ENCODE assay signal across 15 cellular contexts in genomic region chr20:47276251-47276650, GRCh38.
DNase-seq lines count a peak whose midpoint lies in the region; ATAC-seq and TF ChIP-seq lines count a peak whose summit lies in the region.
"Had no signal": no experiment of that assay in that cellular context is flagged by ENCODE, and none has a peak within 500 bp of the region (broad histone marks: within the 10 kb centered on the region; RNA-seq: fewer than 3 reads in every experiment).

No MANE protein-coding gene starts in this region.

- H3K27me3 ChIP-seq in testis = no peaks in the 10 kb centered on the region

- peak overlapping the region; percentile 54 for H3K27ac Mint-ChIP-seq in stimulated activated naive CD8-positive, alpha-beta T cell treated with anti-CD3 and anti-CD28 coated beads, Interleukin-15, Interleukin-2, amounts not matched to agents 100 ng/mL and 50 ng/mL, for 24 hours
- H3K27ac Mint-ChIP-seq in brain = peak overlapping the region in 4 of 5 experiments; percentile 15 to 91 (median 41)
- peak overlapping the region; percentile 98 for H3K27ac Mint-ChIP-seq in osteocyte (ENCODE audit: unreplicated experiment)

- CTCF ChIA-PET in GM10248 (lab: Yijun Ruan, JAX) = interaction anchor here (0.7 to 10.4 kb wide), 2 partner anchors 73 to 105 kb away, joined by 3 to 337 read pairs; no protein-coding TSS in a partner anchor

- no peak for ATAC-seq in stimulated activated naive CD8-positive, alpha-beta T cell treated with anti-CD3 and anti-CD28 coated beads, Interleukin-15, Interleukin-2, amounts not matched to agents 100 U/mL and 50 U/mL, for 24 hours
- no peak for ATAC-seq in GM21360 (IDR thresholded peaks at IDR 0.05; ENCODE audit: unreplicated experiment)
- ATAC-seq: HCT116 had no signal

- intact Hi-C loops in testis (cut with DNase I; ENCODE audit: low total_unique reads) = loop anchor here (5.0 kb wide), 1 partner anchor 41 kb away; no protein-coding TSS in a partner anchor

- H3K27me3 Mint-ChIP-seq in stimulated activated naive CD8-positive, alpha-beta T cell treated with anti-CD3 and anti-CD28 coated beads, Interleukin-15, Interleukin-2, amounts not matched to agents 100 ng/mL and 50 ng/mL, for 24 hours = no peaks in the 10 kb centered on the region
- H3K27me3 Mint-ChIP-seq in brain = no peaks in the 10 kb centered on the region
- no peaks in the 10 kb centered on the region for H3K27me3 Mint-ChIP-seq in osteocyte (ENCODE audit: unreplicated experiment)

- no peaks in the 10 kb centered on the region for H3K9me3 Mint-ChIP-seq in stimulated activated naive CD8-positive, alpha-beta T cell treated with anti-CD3 and anti-CD28 coated beads, Interleukin-15, Interleukin-2, amounts not matched to agents 100 ng/mL and 50 ng/mL, for 24 hours
- H3K9me3 Mint-ChIP-seq in brain (no peaks in the 10 kb centered on the region), osteocyte (ENCODE audit: unreplicated experiment) (no peaks in the 10 kb centered on the region)
- H3K9me3 Mint-ChIP-seq: activated T-helper 2 cell treated with anti-CD3 and anti-CD28 coated beads, Interferon-gamma antibody, Interleukin-2, Interleukin-4, amounts not matched to agents 10 μg/mL and 5 μg/mL and 100 μg/mL, durations not matched to agents 14 hours and 24 hours and 36 hours had no signal

- H3K9me3 ChIP-seq in testis = no peaks in the 10 kb centered on the region

- peaks cover 52% of the 10 kb centered on the region for H3K4me1 Mint-ChIP-seq in stimulated activated naive CD8-positive, alpha-beta T cell treated with anti-CD3 and anti-CD28 coated beads, Interleukin-15, Interleukin-2, amounts not matched to agents 100 ng/mL and 50 ng/mL, for 24 hours (ENCODE audit: low read depth)
- peaks cover 36% of the 10 kb centered on the region for H3K4me1 Mint-ChIP-seq in brain
- peaks cover 85% of the 10 kb centered on the region for H3K4me1 Mint-ChIP-seq in osteocyte (ENCODE audit: unreplicated experiment)

- 96% methylated on average over 20 of the region's 20 CpGs for WGBS in testis, 2 donors

- H3K4me3 Mint-ChIP-seq in stimulated activated naive CD8-positive, alpha-beta T cell treated with anti-CD3 and anti-CD28 coated beads, Interleukin-15, Interleukin-2, amounts not matched to agents 100 ng/mL and 50 ng/mL, for 24 hours = no peak overlapping the region
- no peak overlapping the region for H3K4me3 Mint-ChIP-seq in brain
- peak overlapping the region; percentile 27 for H3K4me3 Mint-ChIP-seq in osteocyte (ENCODE audit: unreplicated experiment)

- POLR2A ChIA-PET in GM10248 (lab: Yijun Ruan, JAX) = no interaction called here

- peaks cover 33% of the 10 kb centered on the region for H3K4me1 ChIP-seq in testis

- TF ChIP-seq CTCF in brain (conservative IDR thresholded peaks at IDR 0.05) = no peak
- TF ChIP-seq CTCF in osteocyte (IDR thresholded peaks at IDR 0.05) = no peak
- TF ChIP-seq CTCF in testis (IDR thresholded peaks at IDR 0.05) = no peak
- no peak for TF ChIP-seq CTCF in GM10248 (IDR thresholded peaks at IDR 0.05; ENCODE audit: control extremely low read depth, extremely low read depth, low read depth, missing control alignments)

- no peaks in the 10 kb centered on the region for H3K36me3 ChIP-seq in testis (ENCODE audit: low read depth, missing control alignments)

- TF ChIP-seq POLR2A in testis (IDR thresholded peaks at IDR 0.05) = no peak

- no peak for DNase-seq in stimulated activated naive CD8-positive, alpha-beta T cell treated with anti-CD3 and anti-CD28 coated beads, Interleukin-15, Interleukin-2, amounts not matched to agents 100 U/mL and 50 U/mL, for 24 hours
- no peak for DNase-seq in osteocyte (ENCODE audit: extremely low spot score, unreplicated experiment)
- no peak for DNase-seq in anterior cingulate cortex (lab: John Stamatoyannopoulos, UW)
- no peak for DNase-seq in testis
- DNase-seq in GM10248 (ENCODE audit: extremely low spot score) = no peak
- DNase-seq: activated CD4-positive, CD25-positive, alpha-beta regulatory T cell treated with anti-CD3 and anti-CD28 coated beads, Interleukin-2, amount 50 U/mL, for 72 hours; NCI-H1417; NCI-H82; small intestine had no signal

- H3K4me3 ChIP-seq in testis = no peak overlapping the region

- H3K36me3 Mint-ChIP-seq in stimulated activated naive CD8-positive, alpha-beta T cell treated with anti-CD3 and anti-CD28 coated beads, Interleukin-15, Interleukin-2, amounts not matched to agents 100 ng/mL and 50 ng/mL, for 24 hours (ENCODE audit: low read depth) = peaks cover 69% of the 10 kb centered on the region
- H3K36me3 Mint-ChIP-seq in brain (peaks cover 73% of the 10 kb centered on the region), osteocyte (ENCODE audit: unreplicated experiment) (peaks cover 43% of the 10 kb centered on the region)

- H3K27ac ChIP-seq in testis = peak overlapping the region in 1 of 2 donors; percentile 76
- H3K27ac ChIP-seq: C4-2B had no signal

Comparison
In these comparisons a context has a peak if more than half of its experiments do, and no peak if none do; other contexts are left out.
1. H3K27ac Mint-ChIP-seq: peak in every context shown above with its lines; median percentile 98 in osteocyte; 54 in stimulated activated naive CD8-positive, alpha-beta T cell treated with anti-CD3 and anti-CD28 coated beads, Interleukin-15, Interleukin-2, amounts not matched to agents 100 ng/mL and 50 ng/mL, for 24 hours; 41 in brain.